In the genomic region with DNA sequence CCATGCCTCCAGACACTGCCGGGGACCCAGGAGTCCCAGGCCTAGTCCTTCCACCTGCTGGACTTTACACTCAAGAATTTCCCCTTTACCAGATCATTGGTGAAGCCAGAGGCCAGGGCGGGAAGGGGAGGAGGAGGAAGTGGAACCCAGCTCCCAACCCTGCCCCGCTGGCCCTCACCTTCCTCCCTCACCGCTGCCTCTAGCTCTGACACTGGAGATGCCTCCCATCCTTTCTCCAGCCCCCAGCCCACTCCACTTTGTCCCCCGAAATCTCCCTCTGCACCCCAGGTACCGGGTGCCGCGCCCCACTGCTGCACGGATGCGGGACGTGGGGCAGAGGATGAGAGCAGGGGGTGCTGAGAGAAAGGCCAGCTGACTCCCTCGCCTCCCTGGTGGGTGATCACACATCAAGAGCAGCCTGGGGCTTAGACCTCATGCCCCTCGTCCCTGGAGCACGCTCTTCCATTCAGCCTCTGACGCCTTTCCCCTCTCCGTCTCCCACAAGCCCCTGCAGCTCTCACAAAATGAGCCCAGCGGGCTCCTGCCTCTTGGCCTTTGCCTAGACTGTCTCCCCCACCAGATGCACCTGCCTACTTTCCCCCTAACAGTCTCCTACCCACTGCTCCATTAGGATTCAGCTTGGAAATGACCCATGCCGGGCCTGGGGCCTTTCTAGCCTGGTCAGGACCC, we compare ENCODE assay signal across 1 cellular context.
TF ChIP-seq lines count a peak whose summit lies in the region.

A gene with protein sequence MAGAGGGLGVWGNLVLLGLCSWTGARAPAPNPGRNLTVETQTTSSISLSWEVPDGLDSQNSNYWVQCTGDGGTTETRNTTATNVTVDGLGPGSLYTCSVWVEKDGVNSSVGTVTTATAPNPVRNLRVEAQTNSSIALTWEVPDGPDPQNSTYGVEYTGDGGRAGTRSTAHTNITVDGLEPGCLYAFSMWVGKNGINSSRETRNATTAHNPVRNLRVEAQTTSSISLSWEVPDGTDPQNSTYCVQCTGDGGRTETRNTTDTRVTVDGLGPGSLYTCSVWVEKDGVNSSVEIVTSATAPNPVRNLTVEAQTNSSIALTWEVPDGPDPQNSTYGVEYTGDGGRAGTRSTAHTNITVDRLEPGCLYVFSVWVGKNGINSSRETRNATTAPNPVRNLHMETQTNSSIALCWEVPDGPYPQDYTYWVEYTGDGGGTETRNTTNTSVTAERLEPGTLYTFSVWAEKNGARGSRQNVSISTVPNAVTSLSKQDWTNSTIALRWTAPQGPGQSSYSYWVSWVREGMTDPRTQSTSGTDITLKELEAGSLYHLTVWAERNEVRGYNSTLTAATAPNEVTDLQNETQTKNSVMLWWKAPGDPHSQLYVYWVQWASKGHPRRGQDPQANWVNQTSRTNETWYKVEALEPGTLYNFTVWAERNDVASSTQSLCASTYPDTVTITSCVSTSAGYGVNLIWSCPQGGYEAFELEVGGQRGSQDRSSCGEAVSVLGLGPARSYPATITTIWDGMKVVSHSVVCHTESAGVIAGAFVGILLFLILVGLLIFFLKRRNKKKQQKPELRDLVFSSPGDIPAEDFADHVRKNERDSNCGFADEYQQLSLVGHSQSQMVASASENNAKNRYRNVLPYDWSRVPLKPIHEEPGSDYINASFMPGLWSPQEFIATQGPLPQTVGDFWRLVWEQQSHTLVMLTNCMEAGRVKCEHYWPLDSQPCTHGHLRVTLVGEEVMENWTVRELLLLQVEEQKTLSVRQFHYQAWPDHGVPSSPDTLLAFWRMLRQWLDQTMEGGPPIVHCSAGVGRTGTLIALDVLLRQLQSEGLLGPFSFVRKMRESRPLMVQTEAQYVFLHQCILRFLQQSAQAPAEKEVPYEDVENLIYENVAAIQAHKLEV (minus strand): TSS at position 72 of the 690 bp plus-strand sequence. CDS start 68 bp downstream, at position 4.

TF ChIP-seq in HEK293, 187 proteins besides CTCF, POLR2A, EP300 and RAD21 (continued from another document):
- TF ChIP-seq, protein P1, sequence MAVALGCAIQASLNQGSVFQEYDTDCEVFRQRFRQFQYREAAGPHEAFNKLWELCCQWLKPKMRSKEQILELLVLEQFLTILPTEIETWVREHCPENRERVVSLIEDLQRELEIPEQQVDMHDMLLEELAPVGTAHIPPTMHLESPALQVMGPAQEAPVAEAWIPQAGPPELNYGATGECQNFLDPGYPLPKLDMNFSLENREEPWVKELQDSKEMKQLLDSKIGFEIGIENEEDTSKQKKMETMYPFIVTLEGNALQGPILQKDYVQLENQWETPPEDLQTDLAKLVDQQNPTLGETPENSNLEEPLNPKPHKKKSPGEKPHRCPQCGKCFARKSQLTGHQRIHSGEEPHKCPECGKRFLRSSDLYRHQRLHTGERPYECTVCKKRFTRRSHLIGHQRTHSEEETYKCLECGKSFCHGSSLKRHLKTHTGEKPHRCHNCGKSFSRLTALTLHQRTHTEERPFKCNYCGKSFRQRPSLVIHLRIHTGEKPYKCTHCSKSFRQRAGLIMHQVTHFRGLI (tag by site-specific recombination; IDR thresholded peaks at IDR 0.05): no peak
- TF ChIP-seq, protein P2, sequence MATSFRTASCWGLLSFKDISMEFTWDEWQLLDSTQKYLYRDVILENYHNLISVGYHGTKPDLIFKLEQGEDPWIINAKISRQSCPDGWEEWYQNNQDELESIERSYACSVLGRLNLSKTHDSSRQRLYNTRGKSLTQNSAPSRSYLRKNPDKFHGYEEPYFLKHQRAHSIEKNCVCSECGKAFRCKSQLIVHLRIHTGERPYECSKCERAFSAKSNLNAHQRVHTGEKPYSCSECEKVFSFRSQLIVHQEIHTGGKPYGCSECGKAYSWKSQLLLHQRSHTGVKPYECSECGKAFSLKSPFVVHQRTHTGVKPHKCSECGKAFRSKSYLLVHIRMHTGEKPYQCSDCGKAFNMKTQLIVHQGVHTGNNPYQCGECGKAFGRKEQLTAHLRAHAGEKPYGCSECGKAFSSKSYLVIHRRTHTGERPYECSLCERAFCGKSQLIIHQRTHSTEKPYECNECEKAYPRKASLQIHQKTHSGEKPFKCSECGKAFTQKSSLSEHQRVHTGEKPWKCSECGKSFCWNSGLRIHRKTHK (tag by site-specific recombination; IDR thresholded peaks at IDR 0.05): no peak
